ENCODE assay signal across 33 cellular contexts in the genomic region with DNA sequence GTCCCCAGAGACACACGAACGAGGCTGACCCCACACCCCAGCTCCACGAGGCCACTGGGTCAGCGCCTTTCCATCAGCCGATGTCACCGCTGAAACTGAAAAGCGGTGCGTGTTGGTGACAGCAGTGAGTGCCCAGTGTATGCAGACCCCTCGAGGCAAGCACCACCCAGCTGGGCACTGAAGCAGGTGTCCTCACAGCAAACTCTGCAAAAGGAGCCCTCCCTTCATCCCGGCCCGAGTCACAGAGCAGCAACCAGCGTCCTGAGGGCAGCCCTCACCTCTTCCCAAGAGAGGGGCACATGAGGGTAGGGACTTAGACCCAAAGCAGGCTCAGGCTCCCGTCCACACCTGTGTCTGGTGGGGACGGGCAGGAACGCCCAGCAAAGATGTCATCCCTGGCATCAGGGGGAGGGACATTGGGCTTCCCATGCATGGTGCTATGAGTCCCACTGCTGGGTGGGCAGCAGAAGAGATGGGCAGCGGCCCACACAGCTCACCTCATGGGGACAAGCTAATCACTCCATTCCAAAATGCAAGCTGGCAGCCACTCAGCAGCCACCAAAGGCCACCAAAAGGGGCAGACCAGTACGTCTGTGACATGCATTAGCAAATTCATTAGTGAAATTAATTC. TPM values are rescaled to one million over a fixed set of nuclear protein-coding genes. Genes with fewer than 3 reads are reported as not detected.
"Had no signal": no experiment of that assay in that cellular context is flagged by ENCODE, and none has a peak within 500 bp of the region (broad histone marks: within the 10 kb centered on the region; RNA-seq: fewer than 3 reads in every experiment).

No MANE protein-coding gene starts in this region.

- H3K9me3 Mint-ChIP-seq: activated B cell treated with CpG ODN at 0.5 μM for 24 hours; activated naive CD4-positive, alpha-beta T cell treated with anti-CD3 and anti-CD28 coated beads, Interleukin-2, amount 50 U/mL, for 72 hours; immature natural killer cell; neural progenitor cell; T-cell had no signal

- H3K27ac Mint-ChIP-seq: activated B cell treated with CpG ODN at 0.5 μM for 24 hours; activated CD8-positive, alpha-beta memory T cell treated with anti-CD3 and anti-CD28 coated beads, Interleukin-2, amount 10 ng/mL, durations not matched to agents 7 days and 5 days; activated CD8-positive, alpha-beta T cell treated with anti-CD3 and anti-CD28 coated beads, Interleukin-2, amount 10 ng/mL, durations not matched to agents 7 days and 5 days; activated naive CD4-positive, alpha-beta T cell treated with anti-CD3 and anti-CD28 coated beads, Interleukin-2, amount 50 U/mL, for 72 hours; effector memory CD8-positive, alpha-beta T cell; immature natural killer cell; memory B cell; naive thymus-derived CD4-positive, alpha-beta T cell; neural progenitor cell; stimulated activated naive B cell treated with anti-CD40 and anti-IgM and Interleukin-4, amounts not matched to agents 10 μg/mL and 1 μg/mL and 100 μg/mL, for 72 hours; T-cell had no signal

- ATAC-seq: activated CD8-positive, alpha-beta memory T cell treated with anti-CD3 and anti-CD28 coated beads, Interleukin-2, amount 10 ng/mL, durations not matched to agents 7 days and 5 days; activated CD8-positive, alpha-beta T cell treated with anti-CD3 and anti-CD28 coated beads, Interleukin-2, amount 10 ng/mL, durations not matched to agents 7 days and 5 days; activated naive CD4-positive, alpha-beta T cell treated with anti-CD3 and anti-CD28 coated beads, Interleukin-2, amount 50 U/mL, for 72 hours; effector memory CD8-positive, alpha-beta T cell; gastroesophageal sphincter; naive thymus-derived CD4-positive, alpha-beta T cell; right lobe of liver; stimulated activated naive B cell treated with anti-CD40 and anti-IgM and Interleukin-4, amounts not matched to agents 10 μg/mL and 1 μg/mL and 100 μg/mL, for 72 hours; T-cell had no signal

- H3K9me3 ChIP-seq: gastroesophageal sphincter, right lobe of liver, suprapubic skin, transverse colon had no signal

- H3K36me3 ChIP-seq: cardiac muscle cell, gastroesophageal sphincter, neural progenitor cell, right lobe of liver, suprapubic skin, transverse colon had no signal

- H3K36me3 Mint-ChIP-seq: activated CD8-positive, alpha-beta memory T cell treated with anti-CD3 and anti-CD28 coated beads, Interleukin-2, amount 10 ng/mL, durations not matched to agents 7 days and 5 days; activated naive CD4-positive, alpha-beta T cell treated with anti-CD3 and anti-CD28 coated beads, Interleukin-2, amount 50 U/mL, for 72 hours; memory B cell; neural progenitor cell; T-cell had no signal

- H3K27ac ChIP-seq: cardiac muscle cell, coronary artery, gastroesophageal sphincter, neural progenitor cell, right lobe of liver, skin epidermis, suprapubic skin, transverse colon had no signal

- H3K4me1 ChIP-seq: gastroesophageal sphincter, right lobe of liver, suprapubic skin, transverse colon had no signal

- H3K4me1 Mint-ChIP-seq: activated B cell treated with CpG ODN at 0.5 μM for 24 hours; activated CD8-positive, alpha-beta memory T cell treated with anti-CD3 and anti-CD28 coated beads, Interleukin-2, amount 10 ng/mL, durations not matched to agents 7 days and 5 days; memory B cell; stimulated activated naive B cell treated with anti-CD40 and anti-IgM and Interleukin-4, amounts not matched to agents 10 μg/mL and 1 μg/mL and 100 μg/mL, for 72 hours had no signal

- DNase-seq: activated B cell treated with CpG ODN at 0.5 μM for 24 hours; activated CD4-positive, alpha-beta T cell treated with anti-CD3 and anti-CD28 coated beads, Interleukin-2, amount 50 U/mL, for 1 hour; activated CD8-positive, alpha-beta memory T cell treated with anti-CD3 and anti-CD28 coated beads, Interleukin-2, amount 10 ng/mL, durations not matched to agents 7 days and 5 days; activated CD8-positive, alpha-beta T cell treated with anti-CD3 and anti-CD28 coated beads, Interleukin-2, amount 10 ng/mL, durations not matched to agents 7 days and 5 days; activated naive CD4-positive, alpha-beta T cell; activated T-cell treated with anti-CD3 and anti-CD28 coated beads, Interleukin-2, amount 50 U/mL, for 48 hours; anterior cingulate cortex; cerebellar nuclear complex; effector memory CD8-positive, alpha-beta T cell; erythroblast; hypothalamus; immature natural killer cell; midbrain; naive thymus-derived CD4-positive, alpha-beta T cell; stimulated activated CD4-positive, alpha-beta T cell treated with anti-CD3 and anti-CD28 coated beads, Interleukin-1b, Interleukin-23, amount 100 ng/mL, for 48 hours; stimulated activated CD4-positive, alpha-beta T cell treated with anti-CD3 and anti-CD28 coated beads, Interleukin-4, amount 100 ng/mL, for 4 hours; stimulated activated CD8-positive, alpha-beta memory T cell treated with anti-CD3 and anti-CD28 coated beads, Interleukin-4, amount 100 ng/mL, for 48 hours; stimulated activated naive B cell treated with anti-CD40 and anti-IgM and Interleukin-4, amounts not matched to agents 10 μg/mL and 1 μg/mL and 100 μg/mL, for 72 hours; T-cell; transverse colon had no signal

- H3K27me3 ChIP-seq: neural progenitor cell, right lobe of liver had no signal

- H3K4me2 ChIP-seq: neural progenitor cell had no signal

- H3K4me3 ChIP-seq: cardiac muscle cell, coronary artery, gastroesophageal sphincter, neural progenitor cell, right lobe of liver, skin epidermis, suprapubic skin, transverse colon had no signal

- H3K4me3 Mint-ChIP-seq: activated B cell treated with CpG ODN at 0.5 μM for 24 hours; activated CD8-positive, alpha-beta memory T cell treated with anti-CD3 and anti-CD28 coated beads, Interleukin-2, amount 10 ng/mL, durations not matched to agents 7 days and 5 days; activated CD8-positive, alpha-beta T cell treated with anti-CD3 and anti-CD28 coated beads, Interleukin-2, amount 10 ng/mL, durations not matched to agents 7 days and 5 days; effector memory CD8-positive, alpha-beta T cell; memory B cell; naive thymus-derived CD4-positive, alpha-beta T cell; neural progenitor cell; stimulated activated naive B cell treated with anti-CD40 and anti-IgM and Interleukin-4, amounts not matched to agents 10 μg/mL and 1 μg/mL and 100 μg/mL, for 72 hours; T-cell had no signal

RNA-seq across cellular contexts. Expression of a gene that starts 49.2 kb away (rescaled TPM):
- total RNA-seq: activated CD8-positive, alpha-beta memory T cell treated with anti-CD3 and anti-CD28 coated beads, Interleukin-2, amount 10 ng/mL, durations not matched to agents 7 days and 5 days; activated CD8-positive, alpha-beta T cell treated with anti-CD3 and anti-CD28 coated beads, Interleukin-2, amount 10 ng/mL, durations not matched to agents 7 days and 5 days; activated naive CD4-positive, alpha-beta T cell treated with anti-CD3 and anti-CD28 coated beads, Interleukin-2, amount 50 U/mL, for 72 hours; kidney epithelial cell; lower leg skin; omental fat pad; right lobe of liver; suprapubic skin; T-cell; T-helper 2 cell treated with Interferon-gamma antibody and Interleukin-4, amounts not matched to agents 100 ng/mL and 5 ng/mL, for 36 hours had no signal
